13 cellular contexts compared by ENCODE assay signal in the genomic region with DNA sequence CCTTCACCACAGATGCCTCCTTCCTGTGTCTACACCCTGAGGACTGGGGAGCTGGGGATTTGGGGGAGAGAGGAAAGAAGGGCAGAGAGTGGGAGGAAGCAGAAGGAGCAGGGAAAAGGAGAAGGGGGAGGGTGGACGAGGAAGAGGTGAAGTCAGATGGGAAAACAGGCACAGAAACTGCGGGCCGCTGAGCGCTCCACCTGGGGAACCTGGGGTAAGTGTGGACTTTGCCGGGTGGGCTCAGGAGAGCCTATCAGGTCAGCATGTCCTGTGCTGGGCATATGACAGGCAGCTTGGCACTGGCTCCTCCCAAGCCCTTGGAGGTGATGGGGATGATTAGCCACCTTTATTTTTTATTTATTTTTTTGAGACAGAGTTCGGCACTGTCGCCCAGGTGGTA.
DNase-seq lines count a peak whose midpoint lies in the region; ATAC-seq and TF ChIP-seq lines count a peak whose summit lies in the region.
"Had no signal": no experiment of that assay in that cellular context is flagged by ENCODE, and none has a peak within 500 bp of the region (broad histone marks: within the 10 kb centered on the region; RNA-seq: fewer than 3 reads in every experiment).

No MANE protein-coding gene starts in this region.

- intact Hi-C loops in cardiac septum (cut with DNase I) (no loop called here), left ventricle myocardium superior (cut with micrococcal nuclease) (no loop called here), uterus (cut with DNase I; ENCODE audit: low total_unique reads) (no loop called here), psoas muscle (cut with DNase I) (loop anchor here in 1 of 2 donors (5.0 kb wide), 1 partner anchor 64 kb away; a partner anchor contains a TSS)

- WGBS in esophagus, 2 donors: 58 to 80% methylated on average over 7 of the region's 7 CpGs
- 94 to 97% (median 96%) methylated on average over 6 to 7 of the region's 7 CpGs for WGBS in psoas muscle, 3 donors

- H3K4me1 ChIP-seq in esophagus (ENCODE audit: control insufficient read depth in 2 of 2, insufficient read depth in 2 of 2, low read length in 1 of 2) (peaks cover 13 to 16% of the 10 kb centered on the region in 2 donors), osteoblast (ENCODE audit: insufficient read depth, low read length) (peaks cover 73% of the 10 kb centered on the region), uterus (peaks cover 16 to 17% of the 10 kb centered on the region in 2 donors), psoas muscle (peaks cover 10% of the 10 kb centered on the region)

- H3K79me2 ChIP-seq in osteoblast (ENCODE audit: insufficient read depth, low read length): no peaks in the 10 kb centered on the region

- no peak overlapping the region for H3K4me3 ChIP-seq in esophagus (ENCODE audit: low read depth in 1 of 2, low read length in 2 of 2)
- H3K4me3 ChIP-seq in osteoblast (ENCODE audit: insufficient read depth, low read length): no peak overlapping the region
- H3K4me3 ChIP-seq in uterus: no peak overlapping the region
- H3K4me3 ChIP-seq in psoas muscle: no peak overlapping the region
- H3K4me3 ChIP-seq: A549, SK-N-MC had no signal

- H4K20me1 ChIP-seq in osteoblast (ENCODE audit: insufficient read depth, low read length): no peaks in the 10 kb centered on the region

- H2AFZ ChIP-seq in osteoblast (ENCODE audit: low read length): peak overlapping the region; percentile 54

- H3K36me3 ChIP-seq in esophagus (ENCODE audit: control insufficient read depth in 2 of 2, insufficient read depth in 2 of 2, low read length in 1 of 2) (peaks cover 0 to 1% of the 10 kb centered on the region in 2 donors), osteoblast (ENCODE audit: insufficient read depth, low read length) (no peaks in the 10 kb centered on the region), uterus (no peaks in the 10 kb centered on the region), psoas muscle (ENCODE audit: insufficient read depth in 1 of 2, low read depth in 1 of 2) (no peaks in the 10 kb centered on the region)

- H3K27me3 ChIP-seq in esophagus (ENCODE audit: control insufficient read depth in 1 of 2, insufficient read depth in 2 of 2, low read length in 2 of 2) (no peaks in the 10 kb centered on the region), osteoblast (ENCODE audit: insufficient read depth, low read length) (no peaks in the 10 kb centered on the region), uterus (no peaks in the 10 kb centered on the region), psoas muscle (ENCODE audit: insufficient read depth in 3 of 3, low read length in 2 of 3) (no peaks in the 10 kb centered on the region)

- H3K27ac ChIP-seq in esophagus (ENCODE audit: low read depth in 2 of 2, low read length in 1 of 2) (peak overlapping the region; percentile 64 to 67), osteoblast (ENCODE audit: low read depth, low read length) (peak overlapping the region; percentile 68), uterus (peak overlapping the region; percentile 36 to 71), psoas muscle (no peak overlapping the region)
- H3K27ac ChIP-seq: SK-N-MC had no signal

- no peak for TF ChIP-seq POLR2A in uterus (IDR thresholded peaks at IDR 0.05)

- no peak overlapping the region for H3K4me2 ChIP-seq in osteoblast (ENCODE audit: insufficient read depth, low read length)
- H3K4me2 ChIP-seq: A549 had no signal

- no peak for ATAC-seq in left ventricle myocardium superior
- ATAC-seq in psoas muscle: no peak
- ATAC-seq in GM21825 (IDR thresholded peaks at IDR 0.05; ENCODE audit: unreplicated experiment): no peak

- DNase-seq in cardiac septum (ENCODE audit: low spot score) (peak; percentile 50), left ventricle myocardium superior (no peak), osteoblast (ENCODE audit: insufficient read length, low spot score, missing footprints) (peak; percentile 37), uterus (no peak), HCEC 1CT (no peak), psoas muscle (no peak)
- DNase-seq: activated CD4-positive, alpha-beta T cell treated with anti-CD3 and anti-CD28 coated beads for 48 hours; NCI-H2081; NCI-H524 treated with DMSO at 0.1 percent for 48 hours had no signal

- no peaks in the 10 kb centered on the region for H3K9me3 ChIP-seq in esophagus (ENCODE audit: control insufficient read depth in 2 of 2, insufficient read depth in 1 of 2, low read depth in 1 of 2, low read length in 1 of 2)
- H3K9me3 ChIP-seq in osteoblast (ENCODE audit: low read depth, low read length): no peaks in the 10 kb centered on the region
- no peaks in the 10 kb centered on the region for H3K9me3 ChIP-seq in uterus
- H3K9me3 ChIP-seq in psoas muscle: no peaks in the 10 kb centered on the region
- H3K9me3 ChIP-seq: A549 had no signal

- no peak for TF ChIP-seq CTCF in osteoblast (IDR thresholded peaks at IDR 0.05; ENCODE audit: extremely low read depth, low read depth, low read length)
- no peak for TF ChIP-seq CTCF in uterus (IDR thresholded peaks at IDR 0.05)
- TF ChIP-seq CTCF in psoas muscle (IDR thresholded peaks at IDR 0.05): no peak

Comparison
In these comparisons a context has a peak if more than half of its experiments do, and no peak if none do; other contexts are left out.
1. DNase-seq: peak in cardiac septum (single experiment) and osteoblast (single experiment); none in left ventricle myocardium superior (single experiment), uterus (0 of 2), HCEC 1CT (single experiment) and psoas muscle (0 of 2).